12 cellular contexts compared by ENCODE assay signal in genomic region chrX:41145920-41146608, GRCh38.
DNase-seq lines count a peak whose midpoint lies in the region; ATAC-seq, FAIRE-seq and TF ChIP-seq lines count a peak whose summit lies in the region.
"Had no signal": no experiment of that assay in that cellular context is flagged by ENCODE, and none has a peak within 500 bp of the region (broad histone marks: within the 10 kb centered on the region; RNA-seq: fewer than 3 reads in every experiment).

No MANE protein-coding gene starts in this region.

- CTCF ChIA-PET in A549 (lab: Yijun Ruan, JAX) = no interaction called here

- TF ChIP-seq CTCF in A549 (IDR thresholded peaks at IDR 0.05) (no peak), foreskin fibroblast (IDR thresholded peaks at IDR 0.05; ENCODE audit: low read depth, low read length) (no peak), lower leg skin (IDR thresholded peaks at IDR 0.05) (no peak), coronary artery (IDR thresholded peaks at IDR 0.05) (no peak)

- TF ChIP-seq POLR2A in A549 (IDR thresholded peaks at IDR 0.05; ENCODE audit: low read length) (no peak), lower leg skin (IDR thresholded peaks at IDR 0.05) (no peak)

- WGBS in A549 (ENCODE audit: missing lambda C conversion rate) = 89% methylated on average over 2 of the region's 2 CpGs
- 95 to 96% methylated on average over 2 of the region's 2 CpGs for WGBS in lower leg skin, 2 donors

- ATAC-seq in A549 = peak in 1 of 2 experiments; percentile 68; a peak in 4 of 6 replicates
- no peak for ATAC-seq in HG03565 (IDR thresholded peaks at IDR 0.05; ENCODE audit: unreplicated experiment)

- H3K9me3 ChIP-seq in A549 = no peaks in the 10 kb centered on the region
- H3K9me3 ChIP-seq: thyroid gland had no signal

- DNase-seq in A549 (ENCODE audit: low read depth in 1 of 2, low spot score in 1 of 2) (peak in 1 of 2 experiments; percentile 32), GM19239 (ENCODE audit: insufficient read length, low spot score) (no peak), SW480 (ENCODE audit: low spot score) (peak; percentile 3), foreskin fibroblast (peak; percentile 57 to 78), lower leg skin (ENCODE audit: low spot score in 2 of 2) (no peak), NCI-H1930 (lab: John Stamatoyannopoulos, UW) (no peak), coronary artery (ENCODE audit: low spot score) (no peak)
- DNase-seq: DMS79 treated with DMSO at 0.1 percent for 48 hours; NCI-H1105; stimulated activated CD4-positive, alpha-beta T cell treated with anti-CD3 and anti-CD28 coated beads, Interleukin-1b, Interleukin-23, amount 100 ng/mL, for 48 hours; thyroid gland had no signal

- TF ChIP-seq EP300 in A549 (IDR thresholded peaks at IDR 0.05) = no peak

- H3K4me1 ChIP-seq in A549 = peaks cover 46% of the 10 kb centered on the region
- H3K4me1 ChIP-seq: thyroid gland had no signal

- no peak overlapping the region for H3K27ac ChIP-seq in A549
- no peak overlapping the region for H3K27ac ChIP-seq in coronary artery
- H3K27ac ChIP-seq: thyroid gland had no signal

- H3K4me2 ChIP-seq in A549 = peak overlapping the region; percentile 55

- POLR2A ChIA-PET in A549 (lab: Yijun Ruan, JAX) = interaction anchor here (0.7 kb wide), 1 partner anchor 59 kb away, joined by 4 read pairs; no protein-coding TSS in a partner anchor

- no peak for TF ChIP-seq RAD21 in A549 (conservative IDR thresholded peaks at IDR 0.05 in 1 of 2, IDR thresholded peaks at IDR 0.05 in 1 of 2)

- FAIRE-seq in A549 (lab: Jason Lieb, UNC) = peak; percentile 63
- FAIRE-seq in GM19239 (lab: Jason Lieb, UNC) = peak; percentile 48

- intact Hi-C loops in lower leg skin (cut with DNase I; ENCODE audit: low total_unique reads) = no loop called here

- H3K4me3 ChIP-seq in A549 (no peak overlapping the region), foreskin fibroblast (ENCODE audit: low read depth in 1 of 2, low read length in 2 of 2) (no peak overlapping the region), lower leg skin (ENCODE audit: low read depth, poor library complexity, severe bottlenecking) (no peak overlapping the region), coronary artery (no peak overlapping the region)
- H3K4me3 ChIP-seq: thyroid gland had no signal

TF ChIP-seq in A549, 52 proteins besides CTCF, POLR2A, EP300 and RAD21:
- no peak for TF ChIP-seq NFE2L2 (conservative IDR thresholded peaks at IDR 0.05; ENCODE audit: low read length)
- no peak for TF ChIP-seq HMGXB4 (CRISPR knock-in tag; IDR thresholded peaks at IDR 0.05; ENCODE audit: borderline replicate concordance)
- TF ChIP-seq CEBPB (IDR thresholded peaks at IDR 0.05) = no peak
- TF ChIP-seq CHD4 (IDR thresholded peaks at IDR 0.05; ENCODE audit: borderline replicate concordance) = no peak
- TF ChIP-seq CHD2 (IDR thresholded peaks at IDR 0.05; ENCODE audit: low read length, partially characterized antibody) = no peak
- TF ChIP-seq ATOH8 (CRISPR knock-in tag; IDR thresholded peaks at IDR 0.05; ENCODE audit: low read depth) = no peak
- no peak for TF ChIP-seq MYC (IDR thresholded peaks at IDR 0.05; ENCODE audit: borderline replicate concordance, low read length)
- TF ChIP-seq HEYL (CRISPR knock-in tag; IDR thresholded peaks at IDR 0.05) = no peak
- no peak for TF ChIP-seq MAX (IDR thresholded peaks at IDR 0.05)
- TF ChIP-seq TP53 (CRISPR knock-in tag; IDR thresholded peaks at IDR 0.05) = no peak
- no peak for TF ChIP-seq EHMT2 (IDR thresholded peaks at IDR 0.05; ENCODE audit: low read depth)
- TF ChIP-seq RCOR1 (IDR thresholded peaks at IDR 0.05; ENCODE audit: low read depth, low read length) = no peak
- TF ChIP-seq ELK1 (IDR thresholded peaks at IDR 0.05; ENCODE audit: low read depth, low read length) = no peak
- no peak for TF ChIP-seq FOSB (CRISPR knock-in tag; IDR thresholded peaks at IDR 0.05)
- TF ChIP-seq KDM5A (IDR thresholded peaks at IDR 0.05) = no peak

Comparison
In these comparisons a context has a peak if more than half of its experiments do, and no peak if none do; other contexts are left out.
1. DNase-seq: peak in SW480 (single experiment) and foreskin fibroblast (2 of 2); none in GM19239 (single experiment), lower leg skin (0 of 2), NCI-H1930 (0 of 2) and coronary artery (single experiment).